ENCODE assay signal across 28 cellular contexts in genomic region chr16:11502239-11502638, GRCh38.
"Had no signal": no experiment of that assay in that cellular context is flagged by ENCODE, and none has a peak within 500 bp of the region (broad histone marks: within the 10 kb centered on the region; RNA-seq: fewer than 3 reads in every experiment).

No MANE protein-coding gene starts in this region.

- H3K36me3 Mint-ChIP-seq: activated CD4-positive, alpha-beta memory T cell treated with anti-CD3 and anti-CD28 coated beads for 36 hours; activated naive CD8-positive, alpha-beta T cell; T-cell had no signal

- H3K9me3 Mint-ChIP-seq: activated CD4-positive, alpha-beta memory T cell treated with anti-CD3 and anti-CD28 coated beads for 36 hours; activated CD4-positive, alpha-beta T cell treated with anti-CD3 and anti-CD28 coated beads, Interleukin-2, amount 10 ng/mL, durations not matched to agents 7 days and 5 days; activated naive CD4-positive, alpha-beta T cell treated with anti-CD3 and anti-CD28 coated beads for 36 hours; activated T-cell treated with anti-CD3 and anti-CD28 coated beads, Interleukin-2, amount 50 U/mL, for 4 hours; T-cell had no signal

- H3K27ac Mint-ChIP-seq: activated CD4-positive, alpha-beta memory T cell treated with anti-CD3 and anti-CD28 coated beads for 36 hours; activated CD4-positive, alpha-beta T cell treated with anti-CD3 and anti-CD28 coated beads, Interleukin-2, amount 10 ng/mL, durations not matched to agents 7 days and 5 days; activated naive CD4-positive, alpha-beta T cell treated with anti-CD3 and anti-CD28 coated beads for 36 hours; activated naive CD8-positive, alpha-beta T cell; T-cell had no signal

- H3K27ac ChIP-seq: SK-N-MC, VCaP had no signal

- H3K4me3 Mint-ChIP-seq: activated CD4-positive, alpha-beta memory T cell treated with anti-CD3 and anti-CD28 coated beads for 36 hours; activated CD4-positive, alpha-beta T cell treated with anti-CD3 and anti-CD28 coated beads, Interleukin-2, amount 10 ng/mL, durations not matched to agents 7 days and 5 days; activated naive CD4-positive, alpha-beta T cell treated with anti-CD3 and anti-CD28 coated beads for 36 hours; activated naive CD8-positive, alpha-beta T cell; activated T-cell treated with anti-CD3 and anti-CD28 coated beads, Interleukin-2, amount 50 U/mL, for 4 hours; T-cell had no signal

- H3K27me3 Mint-ChIP-seq: activated CD4-positive, alpha-beta memory T cell treated with anti-CD3 and anti-CD28 coated beads for 36 hours; activated CD4-positive, alpha-beta T cell treated with anti-CD3 and anti-CD28 coated beads, Interleukin-2, amount 10 ng/mL, durations not matched to agents 7 days and 5 days; activated naive CD8-positive, alpha-beta T cell; T-cell had no signal

- H3K4me3 ChIP-seq: SK-N-MC had no signal

- FAIRE-seq: colon, TTC549 had no signal

- DNase-seq: activated CD4-positive, alpha-beta memory T cell treated with anti-CD3 and anti-CD28 coated beads for 36 hours; activated CD4-positive, alpha-beta T cell treated with anti-CD3 and anti-CD28 coated beads, Interleukin-2, amount 10 ng/mL, durations not matched to agents 7 days and 5 days; activated CD4-positive, CD25-positive, alpha-beta regulatory T cell; activated CD8-positive, alpha-beta memory T cell treated with anti-CD3 and anti-CD28 coated beads for 24 hours; activated gamma-delta T cell; activated naive CD4-positive, alpha-beta T cell treated with anti-CD3 and anti-CD28 coated beads for 36 hours; activated T-cell treated with anti-CD3 and anti-CD28 coated beads, Interleukin-2, amount 50 U/mL, for 4 hours; cerebellar nuclear complex; NCI-H1092; NCI-H1417; NCI-H1694; NCI-H2029 treated with DMSO at 0.1 percent for 48 hours; NCI-H345; NCI-H510A; NCI-H526 treated with DMSO at 0.1 percent for 48 hours; NCI-H82; OCI-M1; RPMI8226; T-cell; T-helper 2 cell; T1000 had no signal

- ATAC-seq: activated T-cell treated with anti-CD3 and anti-CD28 coated beads, Interleukin-2, amount 50 U/mL, for 4 hours; Panc1; Right ventricle myocardium inferior; T-cell had no signal
